In genomic region chr11:22666700-22667439, GRCh38 we compare ENCODE assay signal across 8 cellular contexts. TPM values are rescaled to one million over a fixed set of nuclear protein-coding genes. Genes with fewer than 3 reads are reported as not detected.
DNase-seq lines count a peak whose midpoint lies in the region; ATAC-seq and TF ChIP-seq lines count a peak whose summit lies in the region.

No MANE protein-coding gene starts in this region.

- no peak overlapping the region for H3K18ac ChIP-seq in trophoblast cell (ENCODE audit: low read length)

- H3K9me3 ChIP-seq in cardiac muscle cell (ENCODE audit: low read depth) (no peaks in the 10 kb centered on the region), trophoblast cell (ENCODE audit: insufficient read depth, low read depth, low read length) (no peaks in the 10 kb centered on the region)

- no peak overlapping the region for H4K12ac ChIP-seq in trophoblast cell (ENCODE audit: low read depth, low read length)

- H3K9me3 Mint-ChIP-seq in activated naive CD4-positive, alpha-beta T cell treated with anti-CD3 and anti-CD28 coated beads for 36 hours: no peaks in the 10 kb centered on the region

- H3K36me3 ChIP-seq in cardiac muscle cell (no peaks in the 10 kb centered on the region), trophoblast cell (ENCODE audit: control insufficient read depth in 1 of 2, insufficient read depth in 2 of 2, low read length in 2 of 2) (no peaks in the 10 kb centered on the region)

- no peaks in the 10 kb centered on the region for H3K79me2 ChIP-seq in trophoblast cell (ENCODE audit: control insufficient read depth, insufficient read depth, low read length, poor library complexity)

- H3K79me1 ChIP-seq in trophoblast cell (ENCODE audit: low read length): no peaks in the 10 kb centered on the region

- no peaks in the 10 kb centered on the region for H3K36me3 Mint-ChIP-seq in activated naive CD4-positive, alpha-beta T cell treated with anti-CD3 and anti-CD28 coated beads for 36 hours (ENCODE audit: low read depth)

- no peak overlapping the region for H3K14ac ChIP-seq in trophoblast cell (ENCODE audit: low read length)

- peak; percentile 34 for DNase-seq in activated naive CD4-positive, alpha-beta T cell treated with anti-CD3 and anti-CD28 coated beads for 36 hours
- no peak for DNase-seq in activated naive CD4-positive, alpha-beta T cell treated with Interleukin-2 at 50 U/mL for 16 hours
- peak; percentile 32 to 46 for DNase-seq in activated T-cell treated with anti-CD3 and anti-CD28 coated beads, Interleukin-2, amount 50 U/mL, for 48 hours
- DNase-seq in cardiac muscle cell (ENCODE audit: low read depth in 1 of 2, low spot score in 1 of 2): peak; percentile 54 to 76
- DNase-seq in trophoblast cell: no peak
- no peak for DNase-seq in LoVo (ENCODE audit: low spot score)
- no peak for DNase-seq in SHP77 treated with DMSO at 0.1 percent for 48 hours (lab: John Stamatoyannopoulos, UW)

- intact Hi-C loops in activated naive CD4-positive, alpha-beta T cell treated with anti-CD3 and anti-CD28 coated beads for 36 hours (cut with micrococcal nuclease): no loop called here

- no peak overlapping the region for H3K23ac ChIP-seq in trophoblast cell (ENCODE audit: low read length)

- H3K27me3 ChIP-seq in cardiac muscle cell (no peaks in the 10 kb centered on the region), trophoblast cell (ENCODE audit: insufficient read depth, low read length) (no peaks in the 10 kb centered on the region)

- peak overlapping the region; percentile 38 for H3K4me3 ChIP-seq in cardiac muscle cell
- peak overlapping the region; percentile 68 for H3K4me3 ChIP-seq in trophoblast cell (ENCODE audit: low read depth, low read length)

- H2BK120ac ChIP-seq in trophoblast cell (ENCODE audit: insufficient read depth, low read length, poor library complexity): no peak overlapping the region

- H3K27ac ChIP-seq in cardiac muscle cell (peak overlapping the region; percentile 39), trophoblast cell (ENCODE audit: low read depth, low read length) (no peak overlapping the region)

- H3K4me1 Mint-ChIP-seq in activated naive CD4-positive, alpha-beta T cell treated with anti-CD3 and anti-CD28 coated beads for 36 hours (ENCODE audit: low read depth): peaks cover 17% of the 10 kb centered on the region

- ATAC-seq in HG03139 (IDR thresholded peaks at IDR 0.05; ENCODE audit: unreplicated experiment): peak; percentile 61

- H3K4me2 ChIP-seq in trophoblast cell (ENCODE audit: low read length): peak overlapping the region; percentile 85

- H3K4ac ChIP-seq in trophoblast cell (ENCODE audit: low read depth, low read length): no peak overlapping the region

- peaks cover 48% of the 10 kb centered on the region for H3K27me3 Mint-ChIP-seq in activated naive CD4-positive, alpha-beta T cell treated with anti-CD3 and anti-CD28 coated beads for 36 hours (ENCODE audit: low read depth)

- peak overlapping the region; percentile 45 for H3K9ac ChIP-seq in trophoblast cell (ENCODE audit: low read length)

- no peak overlapping the region for H2BK5ac ChIP-seq in trophoblast cell (ENCODE audit: low read depth, low read length, poor library complexity)

- H3K4me3 Mint-ChIP-seq in activated naive CD4-positive, alpha-beta T cell treated with anti-CD3 and anti-CD28 coated beads for 36 hours: peak overlapping the region; percentile 78

- WGBS in trophoblast cell (ENCODE audit: extremely low coverage, insufficient coverage, insufficient read length): no CpG with 5 or more reads among the region's 40 CpGs

- H3K4me1 ChIP-seq in cardiac muscle cell (ENCODE audit: low read depth): peaks cover 9% of the 10 kb centered on the region
- peaks cover 4 to 8% of the 10 kb centered on the region in 2 experiments for H3K4me1 ChIP-seq in trophoblast cell (ENCODE audit: control insufficient read depth in 1 of 2, insufficient read depth in 2 of 2, low read length in 2 of 2)

- H4K8ac ChIP-seq in trophoblast cell (ENCODE audit: low read depth, low read length): no peak overlapping the region

- no peak overlapping the region for H2AK5ac ChIP-seq in trophoblast cell (ENCODE audit: low read length)

- H2BK12ac ChIP-seq in trophoblast cell (ENCODE audit: low read length): no peak overlapping the region

- no peak overlapping the region for H4K91ac ChIP-seq in trophoblast cell (ENCODE audit: low read depth, low read length)

- H2AFZ ChIP-seq in trophoblast cell (ENCODE audit: insufficient read depth, low read length, poor library complexity): peak overlapping the region; percentile 30

- CTCF ChIA-PET in activated naive CD4-positive, alpha-beta T cell treated with anti-CD3 and anti-CD28 coated beads for 36 hours (lab: Charles Lee): interaction anchor here (0.9 to 1.0 kb wide), 2 partner anchors 33 to 121 kb away, joined by 3 read pairs; no protein-coding TSS in a partner anchor

- H3K27ac Mint-ChIP-seq in activated naive CD4-positive, alpha-beta T cell treated with anti-CD3 and anti-CD28 coated beads for 36 hours: no peak overlapping the region

- no peak for TF ChIP-seq CTCF in cardiac muscle cell (IDR thresholded peaks at IDR 0.05; ENCODE audit: low read depth, low read length)

RNA-seq across cellular contexts. Expression of gene GAS2, which starts 0.5 kb away (rescaled TPM):
- total RNA-seq in activated naive CD4-positive, alpha-beta T cell treated with anti-CD3 and anti-CD28 coated beads for 36 hours: 1 to 10 TPM in 1 of 2 experiments, under 1 TPM in 1; 0.62 to 1.2 TPM
- 9.6 TPM in 2 replicates for total RNA-seq in cardiac muscle cell
- 6.2 and 8.2 TPM in 2 replicates for polyA plus RNA-seq in cardiac muscle cell
- 0.86 and 0.99 TPM in 2 replicates for polyA plus RNA-seq in trophoblast cell (2013)

RNA-seq across cellular contexts. Expression of gene FANCF, which starts 41.2 kb away (rescaled TPM):
- 1 to 10 TPM; 7.9 to 9.0 TPM for total RNA-seq in activated naive CD4-positive, alpha-beta T cell treated with anti-CD3 and anti-CD28 coated beads for 36 hours
- 16.3 and 21.6 TPM in 2 replicates for total RNA-seq in cardiac muscle cell
- polyA plus RNA-seq in cardiac muscle cell: 14.5 and 23.6 TPM in 2 replicates
- polyA plus RNA-seq in trophoblast cell (2013): 7.3 and 7.4 TPM in 2 replicates

Comparison
In these comparisons a context has a peak if more than half of its experiments do, and no peak if none do; other contexts are left out.
1. DNase-seq: peak in activated naive CD4-positive, alpha-beta T cell treated with anti-CD3 and anti-CD28 coated beads for 36 hours (single experiment), activated T-cell treated with anti-CD3 and anti-CD28 coated beads, Interleukin-2, amount 50 U/mL, for 48 hours (2 of 2) and cardiac muscle cell (2 of 2); none in activated naive CD4-positive, alpha-beta T cell treated with Interleukin-2 at 50 U/mL for 16 hours (single experiment), trophoblast cell (0 of 2), LoVo (single experiment) and SHP77 treated with DMSO at 0.1 percent for 48 hours (single experiment).